ENCODE assay signal across 8 cellular contexts in the genomic region with DNA sequence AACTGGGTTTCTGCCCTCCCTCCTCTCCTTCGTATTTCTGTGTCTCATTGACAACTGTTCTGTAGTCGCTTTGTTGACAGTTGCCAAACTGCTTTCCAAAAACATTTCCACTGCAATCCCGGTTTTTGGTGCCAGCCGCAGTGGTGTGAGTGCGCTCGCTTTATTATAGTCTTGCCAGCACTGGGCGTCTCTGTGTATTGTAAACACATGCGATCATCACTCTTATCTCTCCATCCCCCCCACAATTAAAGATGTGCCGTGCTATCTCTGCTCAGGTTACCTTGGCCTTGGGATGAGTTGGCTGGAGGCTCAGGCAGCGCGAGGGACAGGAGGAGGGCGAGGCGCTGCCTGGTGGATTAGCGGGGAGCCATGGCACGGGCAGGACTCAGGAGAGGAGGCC. TPM values are rescaled to one million over a fixed set of nuclear protein-coding genes. Genes with fewer than 3 reads are reported as not detected.
"Had no signal": no experiment of that assay in that cellular context is flagged by ENCODE, and none has a peak within 500 bp of the region (broad histone marks: within the 10 kb centered on the region; RNA-seq: fewer than 3 reads in every experiment).

No MANE protein-coding gene starts in this region.

RNA-seq across cellular contexts. Expression of a gene that starts 25.9 kb away (rescaled TPM):
- total RNA-seq: activated naive CD8-positive, alpha-beta T cell treated with anti-CD3 and anti-CD28 coated beads for 36 hours; activated T-helper 17 cell treated with anti-CD3 and anti-CD28 coated beads, Interleukin-2, amount 50 U/mL, for 72 hours; activated T-helper 2 cell treated with anti-CD3 and anti-CD28 coated beads, Interferon-gamma antibody, Interleukin-2, Interleukin-4, amounts not matched to agents 10 μg/mL and 5 μg/mL and 100 μg/mL, durations not matched to agents 14 hours and 24 hours and 36 hours; aorta; ascending aorta; astrocyte; bronchial epithelial cell; cardiac septum had no signal
